Comparison of ENCODE assay signal across 20 cellular contexts in the genomic region with DNA sequence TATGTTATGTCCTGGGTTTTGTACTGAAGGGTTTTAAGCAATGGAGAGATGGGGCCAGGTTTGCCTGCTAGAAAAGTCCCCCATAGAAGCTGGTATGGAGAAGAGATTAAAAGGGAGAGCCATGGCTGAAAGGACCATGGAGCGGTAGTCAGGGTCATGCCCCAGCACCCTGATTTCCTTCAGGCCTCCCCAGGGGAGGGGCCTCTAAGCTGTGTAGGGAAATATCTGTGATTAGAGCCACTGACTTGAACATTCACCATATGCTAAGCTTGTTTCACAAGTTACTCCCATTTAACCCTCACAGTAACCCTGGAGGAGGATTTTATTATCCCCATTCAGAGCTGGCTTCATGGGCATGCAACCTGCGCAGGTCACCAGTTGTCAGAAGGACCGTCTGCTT. TPM values are rescaled to one million over a fixed set of nuclear protein-coding genes. Genes with fewer than 3 reads are reported as not detected.
"Had no signal": no experiment of that assay in that cellular context is flagged by ENCODE, and none has a peak within 500 bp of the region (broad histone marks: within the 10 kb centered on the region; RNA-seq: fewer than 3 reads in every experiment).

No MANE protein-coding gene starts in this region.

- H3K36me3 Mint-ChIP-seq: natural killer cell treated with Interleukin-12 subunit alpha and Interleukin-12 subunit beta and Interleukin-15 and Interleukin-18, amount 100 ng/mL, for 72 hours had no signal

- H3K27ac ChIP-seq: left lung, prostate gland, skin epidermis, suprapubic skin, upper lobe of right lung had no signal

- H3K36me3 ChIP-seq: left lung, prostate gland, suprapubic skin, upper lobe of right lung had no signal

- H3K9me3 Mint-ChIP-seq: natural killer cell treated with Interleukin-12 subunit alpha and Interleukin-12 subunit beta and Interleukin-15 and Interleukin-18, amount 100 ng/mL, for 72 hours had no signal

- H3K4me3 Mint-ChIP-seq: natural killer cell treated with Interleukin-12 subunit alpha and Interleukin-12 subunit beta and Interleukin-15 and Interleukin-18, amount 100 ng/mL, for 72 hours had no signal

- DNase-seq: activated CD4-positive, alpha-beta T cell treated with anti-CD3 and anti-CD28 coated beads, Interleukin-2, amount 50 U/mL, for 1 hour; activated effector memory CD4-positive, alpha-beta T cell treated with Interleukin-2 at 50 U/mL for 16 hours; activated naive CD4-positive, alpha-beta T cell treated with anti-CD3 and anti-CD28 coated beads, Interleukin-2, amount 50 U/mL, for 16 hours; activated T-cell treated with anti-CD3 and anti-CD28 coated beads, Interleukin-2, amount 50 U/mL, for 1 hour; hippocampal formation; kidney; left lung; mucosa of descending colon; nucleus accumbens; stimulated activated CD4-positive, alpha-beta T cell treated with anti-CD3 and anti-CD28 coated beads, Interleukin-15, amount 100 ng/mL, for 24 hours; stimulated activated CD4-positive, alpha-beta T cell treated with anti-CD3 and anti-CD28 coated beads, Interleukin-4, amount 100 ng/mL, for 1 hour; stimulated activated naive CD8-positive, alpha-beta T cell treated with anti-CD3 and anti-CD28 coated beads, Interleukin-15, Interleukin-2, amounts not matched to agents 100 U/mL and 50 U/mL, for 24 hours; upper lobe of right lung had no signal

- H3K4me3 ChIP-seq: left lung, mucosa of descending colon, prostate gland, skin epidermis, suprapubic skin, upper lobe of right lung had no signal

- H3K9me3 ChIP-seq: left lung, mucosa of descending colon, prostate gland, suprapubic skin, upper lobe of right lung had no signal

- H3K27me3 Mint-ChIP-seq: natural killer cell treated with Interleukin-12 subunit alpha and Interleukin-12 subunit beta and Interleukin-15 and Interleukin-18, amount 100 ng/mL, for 72 hours had no signal

- ATAC-seq: activated CD4-positive, CD25-positive, alpha-beta regulatory T cell treated with anti-CD3 and anti-CD28 coated beads, Interleukin-2, amount 50 U/mL, for 24 hours; left lung; mucosa of descending colon; natural killer cell treated with Interleukin-12 subunit alpha and Interleukin-12 subunit beta and Interleukin-15 and Interleukin-18, amount 100 ng/mL, for 72 hours; right cardiac atrium; stimulated activated naive CD8-positive, alpha-beta T cell treated with anti-CD3 and anti-CD28 coated beads, Interleukin-15, Interleukin-2, amounts not matched to agents 100 U/mL and 50 U/mL, for 24 hours; upper lobe of right lung had no signal

- H3K4me1 ChIP-seq: prostate gland had no signal

- H3K27ac Mint-ChIP-seq: natural killer cell treated with Interleukin-12 subunit alpha and Interleukin-12 subunit beta and Interleukin-15 and Interleukin-18, amount 100 ng/mL, for 72 hours had no signal

RNA-seq across cellular contexts. Expression of gene P2RX1, which starts 51.8 kb away (rescaled TPM):
- total RNA-seq: glomerular endothelial cell had no signal
